ENCODE assay signal across 28 cellular contexts in genomic region chr11:111010391-111011354, GRCh38.
"Had no signal": no experiment of that assay in that cellular context is flagged by ENCODE, and none has a peak within 500 bp of the region (broad histone marks: within the 10 kb centered on the region; RNA-seq: fewer than 3 reads in every experiment).

No MANE protein-coding gene starts in this region.

- H3K36me3 ChIP-seq: gastrocnemius medialis, left ventricle myocardium inferior, neutrophil, suprapubic skin, tibial artery, WERI-Rb-1 had no signal

- H3K27ac Mint-ChIP-seq: activated CD4-positive, alpha-beta memory T cell treated with anti-CD3 and anti-CD28 coated beads, Interleukin-2, amount 10 ng/mL, durations not matched to agents 7 days and 5 days; activated CD4-positive, alpha-beta T cell treated with anti-CD3 and anti-CD28 coated beads, Interleukin-2, amount 10 ng/mL, durations not matched to agents 7 days and 5 days; activated CD8-positive, alpha-beta memory T cell treated with anti-CD3 and anti-CD28 coated beads, Interleukin-2, amount 10 ng/mL, durations not matched to agents 7 days and 5 days; activated T-helper 2 cell treated with anti-CD3 and anti-CD28 coated beads, Interferon-gamma antibody, Interleukin-2, Interleukin-4, amounts not matched to agents 10 μg/mL and 5 μg/mL and 100 μg/mL, durations not matched to agents 14 hours and 24 hours and 36 hours; nephron; T-helper 17 cell had no signal

- H3K27me3 ChIP-seq: gastrocnemius medialis, neutrophil, suprapubic skin, tibial artery had no signal

- H3K4me3 ChIP-seq: gastrocnemius medialis, left ventricle myocardium inferior, lung, mucosa of descending colon, suprapubic skin, tibial artery had no signal

- H3K27ac ChIP-seq: epithelial cell of prostate, gastrocnemius medialis, left ventricle myocardium inferior, neutrophil, suprapubic skin, tibial artery, WERI-Rb-1 had no signal

- DNase-seq: activated CD4-positive, alpha-beta memory T cell treated with anti-CD3 and anti-CD28 coated beads, Interleukin-2, amount 10 ng/mL, durations not matched to agents 7 days and 5 days; activated CD4-positive, alpha-beta T cell treated with anti-CD3 and anti-CD28 coated beads, Interleukin-2, amount 10 ng/mL, durations not matched to agents 7 days and 5 days; activated CD8-positive, alpha-beta memory T cell treated with anti-CD3 and anti-CD28 coated beads, Interleukin-2, amount 10 ng/mL, durations not matched to agents 7 days and 5 days; activated T-cell treated with anti-CD3 and anti-CD28 coated beads, Interleukin-2, amount 50 U/mL, for 48 hours; dermis blood vessel endothelial cell; effector CD4-positive, alpha-beta T cell; gastrocnemius medialis; glutamatergic neuron; left ventricle myocardium inferior; mucosa of descending colon; small intestine; stimulated activated CD4-positive, alpha-beta T cell treated with anti-CD3 and anti-CD28 coated beads, Interleukin-1b, Interleukin-23, amount 100 ng/mL, for 48 hours; stimulated activated CD4-positive, alpha-beta T cell treated with anti-CD3 and anti-CD28 coated beads, Interleukin-4, amount 100 ng/mL, for 4 hours; stimulated activated CD8-positive, alpha-beta memory T cell treated with anti-CD3 and anti-CD28 coated beads, Interleukin-4, amount 100 ng/mL, for 48 hours; stimulated activated naive CD4-positive, alpha-beta T cell; T-helper 17 cell; T1000; tibial artery; WERI-Rb-1 had no signal

- H3K4me1 Mint-ChIP-seq: activated CD4-positive, alpha-beta memory T cell treated with anti-CD3 and anti-CD28 coated beads, Interleukin-2, amount 10 ng/mL, durations not matched to agents 7 days and 5 days; activated CD4-positive, alpha-beta T cell treated with anti-CD3 and anti-CD28 coated beads, Interleukin-2, amount 10 ng/mL, durations not matched to agents 7 days and 5 days; activated CD8-positive, alpha-beta memory T cell treated with anti-CD3 and anti-CD28 coated beads, Interleukin-2, amount 10 ng/mL, durations not matched to agents 7 days and 5 days; nephron had no signal

- H3K4me3 Mint-ChIP-seq: activated CD4-positive, alpha-beta memory T cell treated with anti-CD3 and anti-CD28 coated beads, Interleukin-2, amount 10 ng/mL, durations not matched to agents 7 days and 5 days; activated CD4-positive, alpha-beta T cell treated with anti-CD3 and anti-CD28 coated beads, Interleukin-2, amount 10 ng/mL, durations not matched to agents 7 days and 5 days; activated CD8-positive, alpha-beta memory T cell treated with anti-CD3 and anti-CD28 coated beads, Interleukin-2, amount 10 ng/mL, durations not matched to agents 7 days and 5 days; nephron; T-helper 17 cell had no signal

- ATAC-seq: activated CD4-positive, CD25-positive, alpha-beta regulatory T cell treated with anti-CD3 and anti-CD28 coated beads, Interleukin-2, amount 50 U/mL, for 24 hours; activated CD8-positive, alpha-beta memory T cell treated with anti-CD3 and anti-CD28 coated beads, Interleukin-2, amount 10 ng/mL, durations not matched to agents 7 days and 5 days; activated naive CD4-positive, alpha-beta T cell treated with anti-CD3 and anti-CD28 coated beads, Interleukin-2, amount 50 U/mL, for 72 hours; gastrocnemius medialis; mucosa of descending colon; sciatic nerve; T-helper 17 cell had no signal

- H3K4me1 ChIP-seq: gastrocnemius medialis, left ventricle myocardium inferior, suprapubic skin, tibial artery had no signal

- H3K9me3 ChIP-seq: gastrocnemius medialis, left ventricle myocardium inferior, mucosa of descending colon, neutrophil, suprapubic skin, tibial artery had no signal

- H3K9me3 Mint-ChIP-seq: activated CD4-positive, alpha-beta memory T cell treated with anti-CD3 and anti-CD28 coated beads, Interleukin-2, amount 10 ng/mL, durations not matched to agents 7 days and 5 days; activated naive CD4-positive, alpha-beta T cell treated with anti-CD3 and anti-CD28 coated beads, Interleukin-2, amount 50 U/mL, for 72 hours; activated T-helper 2 cell treated with anti-CD3 and anti-CD28 coated beads, Interferon-gamma antibody, Interleukin-2, Interleukin-4, amounts not matched to agents 10 μg/mL and 5 μg/mL and 100 μg/mL, durations not matched to agents 14 hours and 24 hours and 36 hours; nephron had no signal

- H3K36me3 Mint-ChIP-seq: activated CD8-positive, alpha-beta memory T cell treated with anti-CD3 and anti-CD28 coated beads, Interleukin-2, amount 10 ng/mL, durations not matched to agents 7 days and 5 days; activated naive CD4-positive, alpha-beta T cell treated with anti-CD3 and anti-CD28 coated beads, Interleukin-2, amount 50 U/mL, for 72 hours had no signal
